24 cellular contexts compared by ENCODE assay signal in the genomic region with DNA sequence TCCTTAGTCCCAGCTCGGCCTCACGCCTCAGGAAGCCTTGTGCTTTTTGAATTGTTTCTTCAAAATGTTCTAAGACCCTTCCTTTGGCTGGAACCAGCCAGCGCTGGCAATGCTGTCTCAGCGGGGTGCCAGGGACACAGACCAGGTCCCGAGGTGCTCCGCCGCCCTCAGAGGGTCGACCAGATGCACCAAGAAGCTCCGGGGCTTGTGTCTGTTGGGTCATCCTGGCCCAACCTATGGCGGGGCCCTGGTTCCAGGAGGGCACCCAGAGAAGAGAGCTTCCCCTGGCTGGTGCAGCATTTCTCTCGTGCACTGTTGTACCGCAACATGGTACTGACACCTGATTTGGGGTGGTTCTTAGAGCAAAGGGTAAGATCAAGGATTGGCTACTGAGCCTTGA. TPM values are rescaled to one million over a fixed set of nuclear protein-coding genes. Genes with fewer than 3 reads are reported as not detected.
"Had no signal": no experiment of that assay in that cellular context is flagged by ENCODE, and none has a peak within 500 bp of the region (broad histone marks: within the 10 kb centered on the region; RNA-seq: fewer than 3 reads in every experiment).

No MANE protein-coding gene starts in this region.

- H3K36me3 ChIP-seq: MG63, SJSA1 had no signal

- H3K27ac ChIP-seq: SJSA1, SK-N-MC had no signal

- H3K27me3 ChIP-seq: MG63, SJSA1 had no signal

- H3K4me3 ChIP-seq: MG63, SJSA1, SK-N-MC had no signal

- ATAC-seq: HepG2 had no signal

- H3K9me3 ChIP-seq: MG63, SJSA1 had no signal

- DNase-seq: IMR-90, Karpas-422, KG1, MG63, NCI-H1092, NCI-H1105 treated with DMSO at 0.1 percent for 48 hours, NCI-H1417 treated with DMSO at 0.1 percent for 48 hours, NCI-H146, NCI-H1694 treated with DMSO at 0.1 percent for 48 hours, NCI-H1930, NCI-H2081, NCI-H2107, NCI-H2227 treated with DMSO at 0.1 percent for 48 hours, NCI-H524, NCI-H526 treated with DMSO at 0.1 percent for 48 hours, NCI-H748 treated with DMSO at 0.1 percent for 48 hours, Right ventricle myocardium superior, RPMI8226, SIG-M5 had no signal

- H3K4me1 ChIP-seq: SJSA1 had no signal

RNA-seq across cellular contexts. Expression of a gene that starts 40.1 kb away (rescaled TPM):
- total RNA-seq: HepG2, HT1080, IMR-90, NCI-H460, Right ventricle myocardium superior, SJSA1 had no signal
- polyA plus RNA-seq: HepG2, IMR-90 had no signal
